In the genomic region with DNA sequence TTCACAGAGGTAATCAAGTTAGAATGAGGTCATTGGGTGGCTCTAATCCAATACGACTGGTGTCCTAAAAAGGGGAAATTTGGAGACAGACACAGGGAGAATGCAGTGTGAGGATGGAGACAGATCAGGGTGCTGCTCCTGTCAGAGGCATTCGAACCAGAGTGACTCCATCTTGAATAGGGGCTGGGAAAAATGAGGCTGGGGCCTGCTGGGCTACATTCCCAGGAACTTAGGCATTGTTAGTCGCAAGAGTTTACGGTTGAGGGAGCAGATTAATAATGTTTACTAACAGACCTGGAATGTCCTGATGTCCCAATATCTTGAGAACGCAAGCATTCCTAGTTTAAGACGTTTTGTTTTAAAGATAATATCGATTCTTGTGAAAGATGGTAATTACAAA, we compare ENCODE assay signal across 29 cellular contexts. TPM values are rescaled to one million over a fixed set of nuclear protein-coding genes. Genes with fewer than 3 reads are reported as not detected.
DNase-seq lines count a peak whose midpoint lies in the region; ATAC-seq and TF ChIP-seq lines count a peak whose summit lies in the region.
"Had no signal": no experiment of that assay in that cellular context is flagged by ENCODE, and none has a peak within 500 bp of the region (broad histone marks: within the 10 kb centered on the region; RNA-seq: fewer than 3 reads in every experiment).

No MANE protein-coding gene starts in this region.

- H2AFZ ChIP-seq in SK-N-SH (ENCODE audit: low read depth), result no peak overlapping the region

- H3K27me3 ChIP-seq in SK-N-SH (ENCODE audit: insufficient read depth), result no peaks in the 10 kb centered on the region
- H3K27me3 ChIP-seq: adrenal gland had no signal

- no peak overlapping the region for H3K4me3 ChIP-seq in SK-N-SH (ENCODE audit: low read depth in 2 of 2, low read length in 1 of 2)
- no peak overlapping the region for H3K4me3 ChIP-seq in fibroblast of villous mesenchyme (ENCODE audit: low read depth, low read length)
- H3K4me3 ChIP-seq: adrenal gland, esophagus muscularis mucosa, psoas muscle, upper lobe of left lung had no signal

- H3K79me2 ChIP-seq in SK-N-SH (ENCODE audit: insufficient read depth), result no peaks in the 10 kb centered on the region

- peaks cover 5 to 12% of the 10 kb centered on the region in 2 experiments; a peak in 2 of 4 replicates for H3K4me1 ChIP-seq in SK-N-SH (ENCODE audit: control insufficient read depth in 1 of 2, insufficient read depth in 2 of 2, low read depth in 1 of 2, low read length in 1 of 2)
- H3K4me1 ChIP-seq: adrenal gland, psoas muscle had no signal

- CTCF ChIA-PET in SK-N-SH (lab: Yijun Ruan, JAX) (interaction anchor here (3.9 to 4.2 kb wide), 2 partner anchors 13 to 38 kb away, joined by 22 to 36 read pairs; no protein-coding TSS in a partner anchor), HEK293T (lab: Yijun Ruan, JAX) (no interaction called here)

- H3K9me2 ChIP-seq in SK-N-SH, result no peaks in the 10 kb centered on the region

- H3K9ac ChIP-seq in SK-N-SH, result no peak overlapping the region

- no peak for TF ChIP-seq CTCF in SK-N-SH (IDR thresholded peaks at IDR 0.05)
- TF ChIP-seq CTCF in VCaP (conservative IDR thresholded peaks at IDR 0.05), result no peak
- no peak for TF ChIP-seq CTCF in fibroblast of villous mesenchyme (IDR thresholded peaks at IDR 0.05; ENCODE audit: insufficient read depth, low read depth, low read length)

- H3K36me3 ChIP-seq in SK-N-SH (replicated peaks in 1 of 2; ENCODE audit: control insufficient read depth in 1 of 2, insufficient read depth in 2 of 2, low read length in 1 of 2), result no peaks in the 10 kb centered on the region
- H3K36me3 ChIP-seq: adrenal gland, brain microvascular endothelial cell, esophagus muscularis mucosa, upper lobe of left lung had no signal

- WGBS in SK-N-SH (ENCODE audit: low lambda C conversion rate), result 59% methylated on average over 7 of the region's 7 CpGs

- no peak for TF ChIP-seq RAD21 in SK-N-SH (IDR thresholded peaks at IDR 0.05; ENCODE audit: low read length)

- H3F3A ChIP-seq in SK-N-SH (replicated peaks; ENCODE audit: insufficient read depth), result peaks cover 6% of the 10 kb centered on the region

- ATAC-seq in SK-N-SH treated with all-trans-retinoic acid at 6 μM for 48 hours, result no peak
- ATAC-seq in GM21360 (IDR thresholded peaks at IDR 0.05; ENCODE audit: unreplicated experiment), result no peak
- ATAC-seq in GM18868 (IDR thresholded peaks at IDR 0.05; ENCODE audit: unreplicated experiment), result no peak
- ATAC-seq: left cardiac atrium, psoas muscle had no signal

- DNase-seq in SK-N-SH (no peak), fibroblast of villous mesenchyme (ENCODE audit: low read depth) (peak; percentile 87), HEK293T (ENCODE audit: extremely low spot score) (no peak), NCI-H526 (lab: John Stamatoyannopoulos, UW) (no peak)
- DNase-seq: activated CD4-positive, alpha-beta T cell treated with anti-CD3 and anti-CD28 coated beads for 48 hours; activated naive CD4-positive, alpha-beta T cell; activated T-cell treated with anti-CD3 and anti-CD28 coated beads, Interleukin-2, amount 50 U/mL, for 24 hours; adrenal gland; AML-193; brain microvascular endothelial cell; CD8-positive, alpha-beta memory T cell; DMS153; effector memory CD4-positive, alpha-beta T cell; GDM1; left cardiac atrium; MM.1S; NCI-H1417 treated with DMSO at 0.1 percent for 48 hours; NCI-H510A treated with DMSO at 0.1 percent for 48 hours; upper lobe of left lung had no signal

- POLR2A ChIA-PET in SK-N-SH (lab: Yijun Ruan, JAX) (no interaction called here), HEK293T (lab: Yijun Ruan, JAX) (no interaction called here)

- TF ChIP-seq EP300 in SK-N-SH (IDR thresholded peaks at IDR 0.05; ENCODE audit: borderline replicate concordance in 1 of 2, low read depth in 1 of 2, low read length in 1 of 2), result no peak

- H3K9me3 ChIP-seq in SK-N-SH, result no peaks in the 10 kb centered on the region
- H3K9me3 ChIP-seq: adrenal gland, esophagus muscularis mucosa, psoas muscle, upper lobe of left lung had no signal

- no peak overlapping the region for H3K4me2 ChIP-seq in SK-N-SH

- H3K27ac ChIP-seq in SK-N-SH (ENCODE audit: low read depth in 2 of 2, low read length in 1 of 2) (peak overlapping the region in 1 of 2 experiments; percentile 48; a peak in 1 of 4 replicates), VCaP (peak overlapping the region; percentile 89)
- H3K27ac ChIP-seq: 22Rv1, adrenal gland, brain microvascular endothelial cell, esophagus muscularis mucosa, psoas muscle, upper lobe of left lung had no signal

- H4K20me1 ChIP-seq in SK-N-SH (ENCODE audit: insufficient read depth), result no peaks in the 10 kb centered on the region

TF ChIP-seq in SK-N-SH treated with all-trans-retinoic acid at 6 μM for 48 hours, 23 proteins besides CTCF, POLR2A, EP300 and RAD21 (continues in another document):
- TF ChIP-seq OSR1 (CRISPR knock-in tag; IDR thresholded peaks at IDR 0.05) (peak; percentile 79; the same call in 1 of the 2 replicates), SNAI2 (CRISPR knock-in tag; IDR thresholded peaks at IDR 0.05) (peak; percentile 97)
- TF ChIP-seq, protein P1, sequence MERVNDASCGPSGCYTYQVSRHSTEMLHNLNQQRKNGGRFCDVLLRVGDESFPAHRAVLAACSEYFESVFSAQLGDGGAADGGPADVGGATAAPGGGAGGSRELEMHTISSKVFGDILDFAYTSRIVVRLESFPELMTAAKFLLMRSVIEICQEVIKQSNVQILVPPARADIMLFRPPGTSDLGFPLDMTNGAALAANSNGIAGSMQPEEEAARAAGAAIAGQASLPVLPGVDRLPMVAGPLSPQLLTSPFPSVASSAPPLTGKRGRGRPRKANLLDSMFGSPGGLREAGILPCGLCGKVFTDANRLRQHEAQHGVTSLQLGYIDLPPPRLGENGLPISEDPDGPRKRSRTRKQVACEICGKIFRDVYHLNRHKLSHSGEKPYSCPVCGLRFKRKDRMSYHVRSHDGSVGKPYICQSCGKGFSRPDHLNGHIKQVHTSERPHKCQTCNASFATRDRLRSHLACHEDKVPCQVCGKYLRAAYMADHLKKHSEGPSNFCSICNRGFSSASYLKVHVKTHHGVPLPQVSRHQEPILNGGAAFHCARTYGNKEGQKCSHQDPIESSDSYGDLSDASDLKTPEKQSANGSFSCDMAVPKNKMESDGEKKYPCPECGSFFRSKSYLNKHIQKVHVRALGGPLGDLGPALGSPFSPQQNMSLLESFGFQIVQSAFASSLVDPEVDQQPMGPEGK (CRISPR knock-in tag; IDR thresholded peaks at IDR 0.05; ENCODE audit: borderline replicate concordance), result no peak

TF ChIP-seq in SK-N-SH, 30 proteins besides CTCF, POLR2A, EP300 and RAD21 (continues in another document):
- TF ChIP-seq RXRA (IDR thresholded peaks at IDR 0.05; ENCODE audit: borderline replicate concordance, low read depth), result no peak
- no peak for TF ChIP-seq RCOR1 (IDR thresholded peaks at IDR 0.05; ENCODE audit: low read length)
- TF ChIP-seq YY1 (IDR thresholded peaks at IDR 0.05; ENCODE audit: low read depth), result no peak
- TF ChIP-seq, protein P2, sequence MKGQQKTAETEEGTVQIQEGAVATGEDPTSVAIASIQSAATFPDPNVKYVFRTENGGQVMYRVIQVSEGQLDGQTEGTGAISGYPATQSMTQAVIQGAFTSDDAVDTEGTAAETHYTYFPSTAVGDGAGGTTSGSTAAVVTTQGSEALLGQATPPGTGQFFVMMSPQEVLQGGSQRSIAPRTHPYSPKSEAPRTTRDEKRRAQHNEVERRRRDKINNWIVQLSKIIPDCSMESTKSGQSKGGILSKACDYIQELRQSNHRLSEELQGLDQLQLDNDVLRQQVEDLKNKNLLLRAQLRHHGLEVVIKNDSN (IDR thresholded peaks at IDR 0.05; ENCODE audit: borderline replicate concordance, low read depth), result no peak
- no peak for TF ChIP-seq MXI1 (IDR thresholded peaks at IDR 0.05; ENCODE audit: low read depth, low read length)
- TF ChIP-seq NRF1 (IDR thresholded peaks at IDR 0.05; ENCODE audit: low read depth, low read length), result no peak
- no peak for TF ChIP-seq GATA2 (CRISPR knock-in tag; IDR thresholded peaks at IDR 0.05)
- no peak for TF ChIP-seq NFIC (IDR thresholded peaks at IDR 0.05; ENCODE audit: borderline replicate concordance)
- no peak for TF ChIP-seq CHD2 (IDR thresholded peaks at IDR 0.05; ENCODE audit: low read length, partially characterized antibody)
- TF ChIP-seq SMC3 (IDR thresholded peaks at IDR 0.05; ENCODE audit: low read depth, low read length), result no peak

TF ChIP-seq in HEK293T, 16 proteins besides CTCF, POLR2A, EP300 and RAD21:
- no peak for TF ChIP-seq CTBP1 (IDR thresholded peaks at IDR 0.05; ENCODE audit: borderline replicate concordance)
- TF ChIP-seq, protein P3, sequence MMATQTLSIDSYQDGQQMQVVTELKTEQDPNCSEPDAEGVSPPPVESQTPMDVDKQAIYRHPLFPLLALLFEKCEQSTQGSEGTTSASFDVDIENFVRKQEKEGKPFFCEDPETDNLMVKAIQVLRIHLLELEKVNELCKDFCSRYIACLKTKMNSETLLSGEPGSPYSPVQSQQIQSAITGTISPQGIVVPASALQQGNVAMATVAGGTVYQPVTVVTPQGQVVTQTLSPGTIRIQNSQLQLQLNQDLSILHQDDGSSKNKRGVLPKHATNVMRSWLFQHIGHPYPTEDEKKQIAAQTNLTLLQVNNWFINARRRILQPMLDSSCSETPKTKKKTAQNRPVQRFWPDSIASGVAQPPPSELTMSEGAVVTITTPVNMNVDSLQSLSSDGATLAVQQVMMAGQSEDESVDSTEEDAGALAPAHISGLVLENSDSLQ (IDR thresholded peaks at IDR 0.05), result no peak
- no peak for TF ChIP-seq SUZ12 (IDR thresholded peaks at IDR 0.05)
TF ChIP-seq in HEK293T: peak in this region for 0.

RNA-seq across cellular contexts. Expression of a gene that starts 20.3 kb away (rescaled TPM):
- 11.8 and 16.0 TPM in 2 replicates for polyA plus RNA-seq in SK-N-SH (2012; rRNA removed)
- polyA plus RNA-seq in SK-N-SH (2012; cell fraction: cytosol; rRNA removed), result 4.8 and 7.6 TPM in 2 replicates
- polyA plus RNA-seq in SK-N-SH (2012; cell fraction: nucleus; rRNA removed), result 31.4 and 61.9 TPM in 2 replicates
- total RNA-seq in fibroblast of villous mesenchyme, result 122 and 240 TPM in 2 replicates
- polyA plus RNA-seq: CD8-positive, alpha-beta memory T cell; IgD-negative memory B cell had no signal

RNA-seq across cellular contexts. Expression of a gene that starts 49.0 kb away (rescaled TPM):
- polyA plus RNA-seq in SK-N-SH (2012; rRNA removed), result 0.21 and 0.46 TPM in 2 replicates
- 0.04 and 0.08 TPM in 2 replicates for polyA plus RNA-seq in SK-N-SH (2012; cell fraction: cytosol; rRNA removed)
- 0.72 and 0.73 TPM in 2 replicates for polyA plus RNA-seq in SK-N-SH (2012; cell fraction: nucleus; rRNA removed)
- under 0.01 TPM in 1 of 2 replicates, not detected in the other for total RNA-seq in fibroblast of villous mesenchyme
- total RNA-seq: activated CD8-positive, alpha-beta memory T cell treated with anti-CD3 and anti-CD28 coated beads for 36 hours; CD8-positive, alpha-beta memory T cell had no signal
- polyA plus RNA-seq: CD8-positive, alpha-beta memory T cell; IgD-negative memory B cell had no signal

RNA-seq across cellular contexts. Expression of a gene that starts 59.5 kb away (rescaled TPM):
- polyA plus RNA-seq in SK-N-SH (2012; rRNA removed), result not detected in 2 replicates
- polyA plus RNA-seq in SK-N-SH (2012; cell fraction: cytosol; rRNA removed), result not detected in 2 replicates
- not detected in 2 replicates for polyA plus RNA-seq in SK-N-SH (2012; cell fraction: nucleus; rRNA removed)
- total RNA-seq in fibroblast of villous mesenchyme, result not detected in 2 replicates
- total RNA-seq: activated CD8-positive, alpha-beta memory T cell treated with anti-CD3 and anti-CD28 coated beads for 36 hours; adrenal gland; CD8-positive, alpha-beta memory T cell; esophagus muscularis mucosa; H1; psoas muscle; upper lobe of left lung had no signal
- polyA plus RNA-seq: adrenal gland; CD8-positive, alpha-beta memory T cell; H1; IgD-negative memory B cell; psoas muscle had no signal
